ENCODE assay signal across 23 cellular contexts in the genomic region with DNA sequence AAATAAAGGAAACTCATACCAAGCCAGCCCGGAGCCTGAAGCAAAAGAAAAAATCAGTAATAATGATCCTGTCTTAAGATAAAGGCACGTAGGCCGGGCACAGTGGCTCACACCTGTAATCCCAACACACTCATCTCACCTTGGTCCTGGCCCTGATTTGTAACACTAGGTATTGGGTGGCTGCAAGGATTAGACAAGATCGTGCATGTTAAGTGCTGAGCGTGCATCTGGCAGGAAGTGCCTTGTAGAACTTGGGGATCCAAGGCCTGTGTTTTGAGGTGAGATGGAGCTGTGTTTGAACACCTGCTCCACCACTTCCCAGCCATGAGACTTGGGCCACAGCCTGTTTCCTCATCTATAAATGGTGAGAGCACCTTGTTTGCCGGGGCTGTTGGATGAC. TPM values are rescaled to one million over a fixed set of nuclear protein-coding genes. Genes with fewer than 3 reads are reported as not detected.
DNase-seq lines count a peak whose midpoint lies in the region; ATAC-seq and TF ChIP-seq lines count a peak whose summit lies in the region.
"Had no signal": no experiment of that assay in that cellular context is flagged by ENCODE, and none has a peak within 500 bp of the region (broad histone marks: within the 10 kb centered on the region; RNA-seq: fewer than 3 reads in every experiment).

No MANE protein-coding gene starts in this region.

- no peak for TF ChIP-seq CTCF in GM23338 (conservative IDR thresholded peaks at IDR 0.05; ENCODE audit: low read depth in 2 of 2)
- TF ChIP-seq CTCF in RWPE1 (conservative IDR thresholded peaks at IDR 0.05; ENCODE audit: low read depth), result no peak

- H3K4me1 Mint-ChIP-seq in GM23338, result peaks cover 52% of the 10 kb centered on the region

- 0 out of 3 replicates have a peak, but pooled peaks cover 3% of the 10 kb centered on the region for H3K36me3 Mint-ChIP-seq in GM23338 (ENCODE audit: low read depth)

- H3K27ac Mint-ChIP-seq in GM23338, result no peak overlapping the region
- H3K27ac Mint-ChIP-seq: HFFc6 had no signal

- H3K27me3 Mint-ChIP-seq in GM23338 (ENCODE audit: insufficient read depth, low read depth, poor library complexity), result peaks cover 19% of the 10 kb centered on the region

- no peaks in the 10 kb centered on the region for H4K20me1 ChIP-seq in GM23338 (replicated peaks; ENCODE audit: insufficient read depth)

- no peaks in the 10 kb centered on the region for H3K9me2 ChIP-seq in GM23338 (ENCODE audit: insufficient read depth)

- H2AFZ ChIP-seq in GM23338, result no peak overlapping the region

- peaks cover 41% of the 10 kb centered on the region for H3K4me1 ChIP-seq in GM23338 (ENCODE audit: insufficient read depth)

- POLR2A ChIA-PET in RWPE1 (lab: Yijun Ruan, JAX; ENCODE audit: low non-redundant PET), result no interaction called here

- no peak overlapping the region for H3K4me3 ChIP-seq in GM23338
- H3K4me3 ChIP-seq: SJSA1 had no signal

- ATAC-seq in GM23338, result no peak
- ATAC-seq in esophagus mucosa, result peak; percentile 96
- ATAC-seq in GM19351 (IDR thresholded peaks at IDR 0.05; ENCODE audit: unreplicated experiment), result no peak
- ATAC-seq in HG02970 (IDR thresholded peaks at IDR 0.05; ENCODE audit: low FRiP score, unreplicated experiment), result no peak

- no peaks in the 10 kb centered on the region for H3K27me3 ChIP-seq in GM23338 (ENCODE audit: insufficient read depth)
- H3K27me3 ChIP-seq: SJSA1 had no signal

- CTCF ChIA-PET in RWPE1 (lab: Yijun Ruan, JAX), result no interaction called here

- DNase-seq in COLO668 (lab: John Stamatoyannopoulos, UW; ENCODE audit: unreplicated experiment) (peak; percentile 18), GM23338 (ENCODE audit: low spot score) (no peak), RWPE1 (ENCODE audit: low spot score) (peak; percentile 46), kidney tubule cell (ENCODE audit: low spot score) (no peak)
- no peak for DNase-seq in activated naive CD4-positive, alpha-beta T cell treated with Interleukin-2 at 50 U/mL for 16 hours
- DNase-seq: ACHN, AML-193, Caco-2, DMS79, HFFc6, Karpas-422, MM.1S, NCI-H1092 treated with DMSO at 0.1 percent for 48 hours, NCI-H1694, NCI-H2107, NCI-H345, NCI-H69, OCI-M1, SW 1271 had no signal

- H3K27ac ChIP-seq in GM23338 (ENCODE audit: low read depth) (peak overlapping the region; percentile 59; the same call in 1 of the 2 replicates), RWPE1 (no peak overlapping the region)
- H3K27ac ChIP-seq: SJSA1 had no signal

- H3K9me3 Mint-ChIP-seq in GM23338, result no peaks in the 10 kb centered on the region
- H3K9me3 Mint-ChIP-seq: HFFc6 had no signal

- no peak overlapping the region for H3K4me2 ChIP-seq in GM23338

- no peaks in the 10 kb centered on the region; the same call in 1 of the 2 replicates for H3K79me2 ChIP-seq in GM23338 (replicated peaks; ENCODE audit: insufficient read depth)

- no peak overlapping the region for H3K4me3 Mint-ChIP-seq in GM23338
- H3K4me3 Mint-ChIP-seq: HFFc6 had no signal

- H3K36me3 ChIP-seq in GM23338 (ENCODE audit: insufficient read depth), result no peaks in the 10 kb centered on the region; the same call in 1 of the 2 replicates

- peaks cover 16% of the 10 kb centered on the region; the same call in 1 of the 2 replicates for H3F3A ChIP-seq in GM23338 (replicated peaks; ENCODE audit: low read depth)

TF ChIP-seq in GM23338, 12 proteins besides CTCF, POLR2A, EP300 and RAD21:
- TF ChIP-seq, protein P1, sequence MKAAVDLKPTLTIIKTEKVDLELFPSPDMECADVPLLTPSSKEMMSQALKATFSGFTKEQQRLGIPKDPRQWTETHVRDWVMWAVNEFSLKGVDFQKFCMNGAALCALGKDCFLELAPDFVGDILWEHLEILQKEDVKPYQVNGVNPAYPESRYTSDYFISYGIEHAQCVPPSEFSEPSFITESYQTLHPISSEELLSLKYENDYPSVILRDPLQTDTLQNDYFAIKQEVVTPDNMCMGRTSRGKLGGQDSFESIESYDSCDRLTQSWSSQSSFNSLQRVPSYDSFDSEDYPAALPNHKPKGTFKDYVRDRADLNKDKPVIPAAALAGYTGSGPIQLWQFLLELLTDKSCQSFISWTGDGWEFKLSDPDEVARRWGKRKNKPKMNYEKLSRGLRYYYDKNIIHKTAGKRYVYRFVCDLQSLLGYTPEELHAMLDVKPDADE (IDR thresholded peaks at IDR 0.05), result no peak
- TF ChIP-seq JUNB (IDR thresholded peaks at IDR 0.05; ENCODE audit: unreplicated experiment) (no peak), REST (IDR thresholded peaks at IDR 0.05; ENCODE audit: unreplicated experiment) (no peak), CREB1 (CRISPR knock-in tag; IDR thresholded peaks at IDR 0.05; ENCODE audit: low read depth) (no peak), STAT1 (IDR thresholded peaks at IDR 0.05; ENCODE audit: unreplicated experiment) (no peak), EZH2phosphoT487 (IDR thresholded peaks at IDR 0.05; ENCODE audit: unreplicated experiment) (no peak)

RNA-seq across cellular contexts. Expression of gene SPRY4, which starts 41.5 kb away (rescaled TPM):
- 177 and 240 TPM in 2 replicates for total RNA-seq in GM23338 (2014; rRNA removed; shearing (Covaris generic))
- polyA plus RNA-seq in GM23338 (2016; fragmentation: Nextera tagmentation; extraction: Ambion mirVana), result 70.6 and 70.9 TPM in 2 replicates
- total RNA-seq in esophagus mucosa, result 2.6 TPM

Comparison
In these comparisons a context has a peak if more than half of its experiments do, and no peak if none do; other contexts are left out.
1. DNase-seq: peak in COLO668 (single experiment) and RWPE1 (single experiment); none in GM23338 (single experiment), activated naive CD4-positive, alpha-beta T cell treated with Interleukin-2 at 50 U/mL for 16 hours (single experiment) and kidney tubule cell (single experiment).
2. RNA of gene SPRY4, which starts 41.5 kb away (total RNA-seq): 177 to 240 TPM in GM23338; 2.6 TPM in esophagus mucosa (single experiment); every median in the first group is over 10 times any median in the second.